In the genomic region with DNA sequence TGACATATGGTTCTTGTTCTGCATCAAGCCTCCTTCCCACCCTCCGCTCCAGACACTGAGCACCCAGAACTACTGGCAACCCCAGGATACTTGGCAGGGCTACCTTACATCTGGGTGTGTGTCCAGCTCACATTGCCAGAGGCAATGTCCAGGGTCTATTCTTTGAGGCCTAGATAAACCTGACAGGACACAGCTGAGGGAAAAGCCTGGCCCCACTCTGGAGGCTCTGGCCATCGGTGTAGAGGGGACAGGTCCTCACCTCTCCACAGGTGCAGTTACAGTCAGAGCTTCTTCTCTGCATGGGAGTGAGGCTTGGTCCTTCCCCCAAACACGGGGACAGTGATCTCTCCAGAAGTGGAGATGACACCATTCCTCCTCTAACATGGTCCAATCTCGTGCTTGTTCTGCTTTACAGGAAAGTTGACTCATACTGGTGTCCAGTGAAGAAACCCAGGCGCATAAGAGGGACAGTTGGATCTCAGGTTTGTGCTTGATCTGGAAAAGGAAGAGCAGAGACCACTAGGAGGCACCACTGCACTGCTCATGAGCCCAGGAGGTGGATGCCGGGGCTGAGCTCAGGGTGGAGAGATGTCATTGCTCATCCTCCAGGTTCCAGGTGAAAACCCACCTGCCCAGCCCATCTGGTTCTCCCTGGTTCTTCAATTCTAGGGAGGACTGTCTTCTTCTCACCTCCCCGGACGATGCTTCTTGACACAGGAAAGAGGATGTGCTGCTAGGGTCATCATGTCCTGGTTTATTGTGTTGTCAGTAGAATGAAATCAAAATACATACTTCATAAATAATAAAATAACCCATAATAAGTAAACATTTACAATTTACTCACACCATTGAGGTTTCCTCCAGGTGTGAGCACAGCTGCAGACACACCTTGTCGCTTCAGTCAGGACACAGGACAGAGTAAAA, we compare ENCODE assay signal across 8 cellular contexts. TPM values are rescaled to one million over a fixed set of nuclear protein-coding genes. Genes with fewer than 3 reads are reported as not detected.
DNase-seq lines count a peak whose midpoint lies in the region; ATAC-seq and TF ChIP-seq lines count a peak whose summit lies in the region.

No MANE protein-coding gene starts in this region.

- no peaks in the 10 kb centered on the region for H3K27me3 Mint-ChIP-seq in CD8-positive, alpha-beta memory T cell

- peak overlapping the region in 1 of 8 donors; percentile 33 for H3K27ac Mint-ChIP-seq in CD8-positive, alpha-beta memory T cell

- 39 to 45% methylated on average over 9 of the region's 9 CpGs for WGBS in tibial nerve, 2 donors

- H3K36me3 Mint-ChIP-seq in CD8-positive, alpha-beta memory T cell = peaks cover 0 to 10% (median 9%) of the 10 kb centered on the region in 3 donors

- H3K9ac ChIP-seq in neural cell (ENCODE audit: low read length) = no peak overlapping the region

- H3K4me3 ChIP-seq in CD8-positive, alpha-beta memory T cell (ENCODE audit: low read length) = no peak overlapping the region
- H3K4me3 ChIP-seq in neural cell (ENCODE audit: low read length) (no peak overlapping the region), tibial nerve (no peak overlapping the region)

- H3K4me1 Mint-ChIP-seq in CD8-positive, alpha-beta memory T cell = peaks cover 6 to 22% (median 12%) of the 10 kb centered on the region in 3 donors

- POLR2A ChIA-PET in CD8-positive, alpha-beta memory T cell (lab: Charles Lee) = interaction anchor here (0.9 to 2.0 kb wide), 5 partner anchors 11 to 35 kb away, joined by 3 to 10 read pairs (median 5); no protein-coding TSS in a partner anchor

- no peak overlapping the region for H3K4me2 ChIP-seq in neural cell (ENCODE audit: low read length)

- CTCF ChIA-PET in CD8-positive, alpha-beta memory T cell (lab: Charles Lee) = interaction anchor here (0.6 to 6.2 kb wide), 25 partner anchors 11 to 279 kb away, joined by 3 to 126 read pairs (median 5); no protein-coding TSS in a partner anchor

- TF ChIP-seq EP300 in neural cell (conservative IDR thresholded peaks at IDR 0.05; ENCODE audit: poor library complexity, severe bottlenecking) (no peak), tibial nerve (IDR thresholded peaks at IDR 0.05) (no peak)

- H3K4me1 ChIP-seq in CD8-positive, alpha-beta memory T cell (ENCODE audit: insufficient read depth, low read length) = no peaks in the 10 kb centered on the region
- no peaks in the 10 kb centered on the region for H3K4me1 ChIP-seq in tibial nerve

- H4K20me1 ChIP-seq in neural cell (ENCODE audit: insufficient read depth) = no peaks in the 10 kb centered on the region

- TF ChIP-seq POLR2A in tibial nerve (IDR thresholded peaks at IDR 0.05) = no peak

- H3K79me2 ChIP-seq in neural cell (replicated peaks; ENCODE audit: insufficient read depth, low read length) = no peaks in the 10 kb centered on the region

- H3F3A ChIP-seq in neural cell (ENCODE audit: insufficient read depth, low read length, poor library complexity, severe bottlenecking) = no peaks in the 10 kb centered on the region

- H3K4me3 Mint-ChIP-seq in CD8-positive, alpha-beta memory T cell = no peak overlapping the region

- no peak for ATAC-seq in HG03469 (IDR thresholded peaks at IDR 0.05; ENCODE audit: unreplicated experiment)

- no peaks in the 10 kb centered on the region for H3K9me3 ChIP-seq in CD8-positive, alpha-beta memory T cell (ENCODE audit: low read length)
- H3K9me3 ChIP-seq in neural cell (ENCODE audit: low read length) (no peaks in the 10 kb centered on the region), tibial nerve (no peaks in the 10 kb centered on the region)

- H2AFZ ChIP-seq in neural cell (ENCODE audit: low read depth, low read length) = no peak overlapping the region

- peak; percentile 48 for TF ChIP-seq RAD21 in neural cell (conservative IDR thresholded peaks at IDR 0.05)

- H3K9me3 Mint-ChIP-seq in CD8-positive, alpha-beta memory T cell = peaks cover 0 to 4% (median 0%) of the 10 kb centered on the region in 5 donors

- no peak overlapping the region for H3K27ac ChIP-seq in CD8-positive, alpha-beta memory T cell (ENCODE audit: low read depth, low read length)
- H3K27ac ChIP-seq in neural cell (ENCODE audit: low read length) (no peak overlapping the region), tibial nerve (no peak overlapping the region)

- peak; percentile 48 to 82 (median 63) for DNase-seq in CD8-positive, alpha-beta memory T cell
- DNase-seq in HCEC 1CT (peak; percentile 71), OCI-M1 (lab: John Stamatoyannopoulos, UW) (peak; percentile 81), fibroblast of gingiva (ENCODE audit: low read depth) (peak; percentile 66), tibial nerve (ENCODE audit: low spot score in 2 of 2) (peak; percentile 26 to 68)
- DNase-seq in activated T-cell treated with anti-CD3 and anti-CD28 coated beads, Interleukin-2, amount 50 U/mL, for 1 hour = peak; percentile 68

- no peaks in the 10 kb centered on the region for H3K9me2 ChIP-seq in neural cell (ENCODE audit: insufficient read depth, low read length)

- no peaks in the 10 kb centered on the region for H3K36me3 ChIP-seq in CD8-positive, alpha-beta memory T cell (ENCODE audit: insufficient read depth, low read length)
- H3K36me3 ChIP-seq in neural cell (ENCODE audit: insufficient read depth, low read length) (no peaks in the 10 kb centered on the region), tibial nerve (peaks cover 0 to 1% (median 0%) of the 10 kb centered on the region in 3 donors)

- H3K27me3 ChIP-seq in CD8-positive, alpha-beta memory T cell (ENCODE audit: insufficient read depth, low read length, poor library complexity, severe bottlenecking) = no peaks in the 10 kb centered on the region
- no peaks in the 10 kb centered on the region for H3K27me3 ChIP-seq in neural cell (ENCODE audit: insufficient read depth, low read depth, low read length)
- H3K27me3 ChIP-seq in tibial nerve = no peaks in the 10 kb centered on the region

- peak; percentile 50 for TF ChIP-seq CTCF in neural cell (IDR thresholded peaks at IDR 0.05; ENCODE audit: poor library complexity, severe bottlenecking)
- peak; percentile 35 to 67 (median 49) for TF ChIP-seq CTCF in tibial nerve (IDR thresholded peaks at IDR 0.05)

TF ChIP-seq in neural cell, 6 proteins besides CTCF, POLR2A, EP300 and RAD21:
- TF ChIP-seq SMC3 (conservative IDR thresholded peaks at IDR 0.05; ENCODE audit: poor library complexity) (no peak), POLR2AphosphoS5 (IDR thresholded peaks at IDR 0.05) (no peak)

RNA-seq across cellular contexts. Expression of a gene that starts 14.7 kb away (rescaled TPM):
- 100 to 1,000 TPM; 222 to 242 TPM for total RNA-seq in CD8-positive, alpha-beta memory T cell
- 500 TPM for polyA plus RNA-seq in CD8-positive, alpha-beta memory T cell
- 1.4 TPM in 1 of 2 replicates, not detected in the other for polyA plus RNA-seq in neural cell
- not detected in 2 replicates for polyA minus RNA-seq in neural cell
- 100 to 1,000 TPM in 2 of 4 donors, 10 to 100 TPM in 2; 63.0 to 117 (median 101) TPM for total RNA-seq in tibial nerve

RNA-seq across cellular contexts. Expression of a gene that starts 57.0 kb away (rescaled TPM):
- total RNA-seq in CD8-positive, alpha-beta memory T cell = 1 to 10 TPM; 9.0 to 9.2 TPM
- 2.2 TPM for polyA plus RNA-seq in CD8-positive, alpha-beta memory T cell
- polyA plus RNA-seq in neural cell = not detected in 2 replicates
- polyA minus RNA-seq in neural cell = not detected in 2 replicates
- total RNA-seq in tibial nerve = under 1 TPM in 1 of 4 donors, not detected in 3; 0.66 TPM

Comparison
In these comparisons a context has a peak if more than half of its experiments do, and no peak if none do; other contexts are left out.
1. RNA of a gene that starts 57.0 kb away (total RNA-seq): 9.0 to 9.2 TPM in CD8-positive, alpha-beta memory T cell; 0.66 TPM in tibial nerve; every median in the first group is over 4 times any median in the second.
2. Peak in every context shown above with its lines, with median percentiles within 50 percentile points of each other: DNase-seq.